In genomic region chr17:78577296-78577695, GRCh38 we compare ENCODE assay signal across 29 cellular contexts. TPM values are rescaled to one million over a fixed set of nuclear protein-coding genes. Genes with fewer than 3 reads are reported as not detected.
"Had no signal": no experiment of that assay in that cellular context is flagged by ENCODE, and none has a peak within 500 bp of the region (broad histone marks: within the 10 kb centered on the region; RNA-seq: fewer than 3 reads in every experiment).

TSS of gene DNAH17 (minus strand) at chr17:78577396. CDS start at chr17:78575057, 2,339 bp downstream.

- H3K27ac ChIP-seq: ascending aorta, body of pancreas, RWPE1, SJCRH30 had no signal

- H3K27me3 Mint-ChIP-seq: activated CD8-positive, alpha-beta T cell treated with anti-CD3 and anti-CD28 coated beads for 36 hours had no signal

- H3K4me3 Mint-ChIP-seq: activated CD8-positive, alpha-beta T cell treated with anti-CD3 and anti-CD28 coated beads for 36 hours; activated naive CD4-positive, alpha-beta T cell treated with anti-CD3 and anti-CD28 coated beads, Interleukin-2, amount 10 ng/mL, durations not matched to agents 7 days and 5 days; activated T-cell treated with anti-CD3 and anti-CD28 coated beads, Interleukin-2, amount 50 U/mL, for 72 hours had no signal

- ATAC-seq: activated CD4-positive, CD25-positive, alpha-beta regulatory T cell treated with anti-CD3 and anti-CD28 coated beads, Interleukin-2, amount 50 U/mL, for 24 hours; activated CD8-positive, alpha-beta T cell treated with anti-CD3 and anti-CD28 coated beads for 36 hours; activated T-cell treated with anti-CD3 and anti-CD28 coated beads, Interleukin-2, amount 50 U/mL, for 72 hours; body of pancreas; Panc1 had no signal

- H3K9me3 Mint-ChIP-seq: activated CD8-positive, alpha-beta T cell treated with anti-CD3 and anti-CD28 coated beads for 36 hours; activated naive CD4-positive, alpha-beta T cell treated with anti-CD3 and anti-CD28 coated beads, Interleukin-2, amount 10 ng/mL, durations not matched to agents 7 days and 5 days; activated T-cell treated with anti-CD3 and anti-CD28 coated beads, Interleukin-2, amount 50 U/mL, for 72 hours; activated T-helper 2 cell treated with anti-CD3 and anti-CD28 coated beads, Interferon-gamma antibody, Interleukin-2, Interleukin-4, amounts not matched to agents 10 μg/mL and 5 μg/mL and 100 μg/mL, durations not matched to agents 14 hours and 24 hours and 36 hours had no signal

- H3K27me3 ChIP-seq: ascending aorta, body of pancreas, MG63, SJCRH30 had no signal

- H3K4me1 ChIP-seq: ascending aorta, body of pancreas had no signal

- H3K36me3 ChIP-seq: ascending aorta, MG63 had no signal

- H3K9me3 ChIP-seq: ascending aorta, body of pancreas, MG63, SJCRH30, SK-N-SH had no signal

- H3K4me3 ChIP-seq: ascending aorta, body of pancreas, MG63, SJCRH30 had no signal

- H3K36me3 Mint-ChIP-seq: activated naive CD4-positive, alpha-beta T cell treated with anti-CD3 and anti-CD28 coated beads, Interleukin-2, amount 10 ng/mL, durations not matched to agents 7 days and 5 days had no signal

- H3K27ac Mint-ChIP-seq: activated CD8-positive, alpha-beta T cell treated with anti-CD3 and anti-CD28 coated beads for 36 hours; activated naive CD4-positive, alpha-beta T cell treated with anti-CD3 and anti-CD28 coated beads, Interleukin-2, amount 10 ng/mL, durations not matched to agents 7 days and 5 days; activated T-cell treated with anti-CD3 and anti-CD28 coated beads, Interleukin-2, amount 50 U/mL, for 72 hours; activated T-helper 2 cell treated with anti-CD3 and anti-CD28 coated beads, Interferon-gamma antibody, Interleukin-2, Interleukin-4, amounts not matched to agents 10 μg/mL and 5 μg/mL and 100 μg/mL, durations not matched to agents 14 hours and 24 hours and 36 hours had no signal

- H3K9ac ChIP-seq: SK-N-SH had no signal

- H3K4me1 Mint-ChIP-seq: activated naive CD4-positive, alpha-beta T cell treated with anti-CD3 and anti-CD28 coated beads, Interleukin-2, amount 10 ng/mL, durations not matched to agents 7 days and 5 days had no signal

- DNase-seq: activated CD4-positive, alpha-beta T cell treated with anti-CD3 and anti-CD28 coated beads for 4 hours; activated CD8-positive, alpha-beta memory T cell treated with anti-CD3 and anti-CD28 coated beads, Interleukin-2, amount 50 U/mL, for 4 hours; activated CD8-positive, alpha-beta T cell treated with anti-CD3 and anti-CD28 coated beads for 36 hours; activated gamma-delta T cell treated with Interleukin-2 at 50 U/mL for 16 hours; activated naive CD4-positive, alpha-beta T cell treated with anti-CD3 and anti-CD28 coated beads, Interleukin-2, amount 10 ng/mL, durations not matched to agents 7 days and 5 days; activated T-cell treated with anti-CD3 and anti-CD28 coated beads, Interleukin-2, amount 50 U/mL, for 72 hours; body of pancreas; MG63; MV-4-11; NCI-H1092 treated with DMSO at 0.1 percent for 48 hours; NCI-H1417 treated with DMSO at 0.1 percent for 48 hours; NCI-H1694; NCI-H2029; NCI-H2107; NCI-H2171 treated with DMSO at 0.1 percent for 48 hours; NCI-H345; NCI-H510A; NCI-H526 treated with DMSO at 0.1 percent for 48 hours; NK-92 treated with Interleukin-12 subunit alpha and Interleukin-12 subunit beta, amount 100 ng/mL, for 24 hours; OCI-M1; Right ventricle myocardium superior; SJCRH30; SK-N-SH; SW 1271 had no signal

RNA-seq across cellular contexts. Expression of gene DNAH17, which starts in this region (rescaled TPM):
- total RNA-seq: ascending aorta, body of pancreas, Right ventricle myocardium superior had no signal
- polyA plus RNA-seq: SK-N-SH had no signal
